In genomic region chr15:34640661-34641060, GRCh38 we compare ENCODE assay signal across 7 cellular contexts.
"Had no signal": no experiment of that assay in that cellular context is flagged by ENCODE, and none has a peak within 500 bp of the region (broad histone marks: within the 10 kb centered on the region; RNA-seq: fewer than 3 reads in every experiment).

No MANE protein-coding gene starts in this region.

- ATAC-seq: GM12878 had no signal

- H3K4me3 ChIP-seq: GM12878 had no signal

- DNase-seq: GDM1, GF-D8 had no signal

- FAIRE-seq: GM12878, GM12891, GM12892, GM18507, GM19239 had no signal
